Comparison of ENCODE assay signal across 1 cellular context in the genomic region with DNA sequence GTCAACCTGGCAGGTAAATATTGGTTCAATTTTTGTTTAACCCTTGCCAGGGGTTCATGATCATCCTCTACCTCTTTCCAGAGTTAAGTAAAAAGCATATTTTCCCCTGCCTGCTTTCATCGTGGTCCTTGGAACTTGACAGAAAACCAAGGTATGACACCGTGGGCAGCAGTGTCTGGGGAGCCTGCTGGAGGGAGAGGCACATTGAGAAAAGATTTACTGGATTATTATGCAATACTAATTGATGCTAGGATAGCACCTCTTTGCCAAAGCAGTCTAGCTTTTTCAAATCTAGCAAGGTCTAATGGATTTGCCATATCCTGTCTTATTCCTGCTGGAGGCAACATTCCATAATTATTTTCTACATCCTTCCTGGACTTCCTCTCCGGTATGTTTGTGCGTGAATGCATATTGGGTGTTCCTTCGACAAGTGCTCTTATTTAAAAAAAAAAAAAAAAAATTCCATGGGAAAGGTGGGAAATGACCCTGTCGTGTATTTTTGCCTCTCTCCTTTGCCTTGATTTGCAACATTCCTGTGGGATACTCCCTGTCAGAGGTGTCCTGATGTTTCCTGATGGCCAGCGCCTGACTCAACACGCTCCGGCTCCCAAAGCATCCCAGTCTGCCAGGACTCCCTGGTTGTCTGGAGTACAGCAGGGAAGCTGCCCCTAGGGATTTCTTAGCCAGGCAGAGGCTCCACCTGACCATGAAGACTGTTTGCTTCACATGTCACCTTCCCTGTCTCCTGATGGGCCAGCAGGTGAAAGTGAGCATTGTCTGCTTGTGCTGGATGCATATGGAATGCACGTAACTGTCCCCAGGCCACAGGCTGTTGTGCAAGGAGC.
TF ChIP-seq lines count a peak whose summit lies in the region.

No MANE protein-coding gene starts in this region.

TF ChIP-seq in GM12878, 131 proteins besides CTCF, POLR2A, EP300 and RAD21 (continued from another document):
- TF ChIP-seq, protein P1, sequence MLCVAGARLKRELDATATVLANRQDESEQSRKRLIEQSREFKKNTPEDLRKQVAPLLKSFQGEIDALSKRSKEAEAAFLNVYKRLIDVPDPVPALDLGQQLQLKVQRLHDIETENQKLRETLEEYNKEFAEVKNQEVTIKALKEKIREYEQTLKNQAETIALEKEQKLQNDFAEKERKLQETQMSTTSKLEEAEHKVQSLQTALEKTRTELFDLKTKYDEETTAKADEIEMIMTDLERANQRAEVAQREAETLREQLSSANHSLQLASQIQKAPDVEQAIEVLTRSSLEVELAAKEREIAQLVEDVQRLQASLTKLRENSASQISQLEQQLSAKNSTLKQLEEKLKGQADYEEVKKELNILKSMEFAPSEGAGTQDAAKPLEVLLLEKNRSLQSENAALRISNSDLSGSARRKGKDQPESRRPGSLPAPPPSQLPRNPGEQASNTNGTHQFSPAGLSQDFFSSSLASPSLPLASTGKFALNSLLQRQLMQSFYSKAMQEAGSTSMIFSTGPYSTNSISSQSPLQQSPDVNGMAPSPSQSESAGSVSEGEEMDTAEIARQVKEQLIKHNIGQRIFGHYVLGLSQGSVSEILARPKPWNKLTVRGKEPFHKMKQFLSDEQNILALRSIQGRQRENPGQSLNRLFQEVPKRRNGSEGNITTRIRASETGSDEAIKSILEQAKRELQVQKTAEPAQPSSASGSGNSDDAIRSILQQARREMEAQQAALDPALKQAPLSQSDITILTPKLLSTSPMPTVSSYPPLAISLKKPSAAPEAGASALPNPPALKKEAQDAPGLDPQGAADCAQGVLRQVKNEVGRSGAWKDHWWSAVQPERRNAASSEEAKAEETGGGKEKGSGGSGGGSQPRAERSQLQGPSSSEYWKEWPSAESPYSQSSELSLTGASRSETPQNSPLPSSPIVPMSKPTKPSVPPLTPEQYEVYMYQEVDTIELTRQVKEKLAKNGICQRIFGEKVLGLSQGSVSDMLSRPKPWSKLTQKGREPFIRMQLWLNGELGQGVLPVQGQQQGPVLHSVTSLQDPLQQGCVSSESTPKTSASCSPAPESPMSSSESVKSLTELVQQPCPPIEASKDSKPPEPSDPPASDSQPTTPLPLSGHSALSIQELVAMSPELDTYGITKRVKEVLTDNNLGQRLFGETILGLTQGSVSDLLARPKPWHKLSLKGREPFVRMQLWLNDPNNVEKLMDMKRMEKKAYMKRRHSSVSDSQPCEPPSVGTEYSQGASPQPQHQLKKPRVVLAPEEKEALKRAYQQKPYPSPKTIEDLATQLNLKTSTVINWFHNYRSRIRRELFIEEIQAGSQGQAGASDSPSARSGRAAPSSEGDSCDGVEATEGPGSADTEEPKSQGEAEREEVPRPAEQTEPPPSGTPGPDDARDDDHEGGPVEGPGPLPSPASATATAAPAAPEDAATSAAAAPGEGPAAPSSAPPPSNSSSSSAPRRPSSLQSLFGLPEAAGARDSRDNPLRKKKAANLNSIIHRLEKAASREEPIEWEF (IDR thresholded peaks at IDR 0.05; ENCODE audit: insufficient replicate concordance, low read depth, low read length), result peak; percentile 14
- TF ChIP-seq RELB (IDR thresholded peaks at IDR 0.05; ENCODE audit: low read depth) (peak; percentile 66; the same call in 1 of the 2 replicates), HCFC1 (IDR thresholded peaks at IDR 0.05; ENCODE audit: low read length) (no peak), PAX5 (IDR thresholded peaks at IDR 0.05; ENCODE audit: borderline replicate concordance, low read depth, low read length) (no peak; the same call in 1 of the 2 replicates), IKZF1 (conservative IDR thresholded peaks at IDR 0.05) (peak; percentile 61; the same call in 1 of the 2 replicates), PAX8 (IDR thresholded peaks at IDR 0.05) (0 out of 2 replicates have a peak, but pooled peaks have one; percentile 26), BACH1 (IDR thresholded peaks at IDR 0.05; ENCODE audit: borderline replicate concordance) (peak; percentile 53), CHD1 (IDR thresholded peaks at IDR 0.05; ENCODE audit: low read depth, low read length) (0 out of 2 replicates have a peak, but pooled peaks have one; percentile 22), NR2C1 (IDR thresholded peaks at IDR 0.05) (no peak), RELA (IDR thresholded peaks at IDR 0.05; ENCODE audit: borderline replicate concordance, partially characterized antibody) (no peak), RBBP5 (conservative IDR thresholded peaks at IDR 0.05) (no peak), MEF2B (IDR thresholded peaks at IDR 0.05; ENCODE audit: partially characterized antibody, poor library complexity, severe bottlenecking) (peak; percentile 52), BCL3 (IDR thresholded peaks at IDR 0.05; ENCODE audit: borderline replicate concordance, insufficient read depth, low read depth, low read length, poor library complexity, severe bottlenecking) (peak; percentile 13), TAF1 (IDR thresholded peaks at IDR 0.05; ENCODE audit: borderline replicate concordance, low read depth, low read length) (no peak), CREB1 (IDR thresholded peaks at IDR 0.05; ENCODE audit: low read depth) (no peak), SREBF2 (IDR thresholded peaks at IDR 0.05; ENCODE audit: low read length) (no peak), EZH2 (IDR thresholded peaks at IDR 0.05; ENCODE audit: borderline replicate concordance, control insufficient read depth, low read depth, low read length) (no peak), EED (IDR thresholded peaks at IDR 0.05; ENCODE audit: low read depth) (no peak; the same call in none of the 2 replicates), RB1 (IDR thresholded peaks at IDR 0.05; ENCODE audit: borderline replicate concordance) (no peak), MXI1 (IDR thresholded peaks at IDR 0.05; ENCODE audit: low read depth, low read length) (peak; percentile 54; the same call in 1 of the 2 replicates), IRF4 (IDR thresholded peaks at IDR 0.05; ENCODE audit: low read depth, low read length) (no peak), SMC3 (IDR thresholded peaks at IDR 0.05; ENCODE audit: borderline replicate concordance, low read length) (no peak)
- TF ChIP-seq, protein P2, sequence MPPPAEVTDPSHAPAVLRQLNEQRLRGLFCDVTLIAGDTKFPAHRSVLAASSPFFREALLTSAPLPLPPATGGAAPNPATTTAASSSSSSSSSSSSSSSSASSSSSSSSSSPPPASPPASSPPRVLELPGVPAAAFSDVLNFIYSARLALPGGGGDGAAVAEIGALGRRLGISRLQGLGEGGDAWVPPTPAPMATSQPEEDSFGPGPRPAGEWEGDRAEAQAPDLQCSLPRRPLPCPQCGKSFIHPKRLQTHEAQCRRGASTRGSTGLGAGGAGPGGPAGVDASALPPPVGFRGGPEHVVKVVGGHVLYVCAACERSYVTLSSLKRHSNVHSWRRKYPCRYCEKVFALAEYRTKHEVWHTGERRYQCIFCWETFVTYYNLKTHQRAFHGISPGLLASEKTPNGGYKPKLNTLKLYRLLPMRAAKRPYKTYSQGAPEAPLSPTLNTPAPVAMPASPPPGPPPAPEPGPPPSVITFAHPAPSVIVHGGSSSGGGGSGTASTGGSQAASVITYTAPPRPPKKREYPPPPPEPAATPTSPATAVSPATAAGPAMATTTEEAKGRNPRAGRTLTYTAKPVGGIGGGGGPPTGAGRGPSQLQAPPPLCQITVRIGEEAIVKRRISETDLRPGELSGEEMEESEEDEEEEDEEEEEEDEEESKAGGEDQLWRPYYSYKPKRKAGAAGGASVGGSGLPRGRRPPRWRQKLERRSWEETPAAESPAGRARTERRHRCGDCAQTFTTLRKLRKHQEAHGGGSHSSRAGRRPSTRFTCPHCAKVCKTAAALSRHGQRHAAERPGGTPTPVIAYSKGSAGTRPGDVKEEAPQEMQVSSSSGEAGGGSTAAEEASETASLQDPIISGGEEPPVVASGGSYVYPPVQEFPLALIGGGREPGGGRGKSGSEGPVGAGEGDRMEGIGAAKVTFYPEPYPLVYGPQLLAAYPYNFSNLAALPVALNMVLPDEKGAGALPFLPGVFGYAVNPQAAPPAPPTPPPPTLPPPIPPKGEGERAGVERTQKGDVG (CRISPR knock-in tag; IDR thresholded peaks at IDR 0.05), result no peak
- TF ChIP-seq, protein P3, sequence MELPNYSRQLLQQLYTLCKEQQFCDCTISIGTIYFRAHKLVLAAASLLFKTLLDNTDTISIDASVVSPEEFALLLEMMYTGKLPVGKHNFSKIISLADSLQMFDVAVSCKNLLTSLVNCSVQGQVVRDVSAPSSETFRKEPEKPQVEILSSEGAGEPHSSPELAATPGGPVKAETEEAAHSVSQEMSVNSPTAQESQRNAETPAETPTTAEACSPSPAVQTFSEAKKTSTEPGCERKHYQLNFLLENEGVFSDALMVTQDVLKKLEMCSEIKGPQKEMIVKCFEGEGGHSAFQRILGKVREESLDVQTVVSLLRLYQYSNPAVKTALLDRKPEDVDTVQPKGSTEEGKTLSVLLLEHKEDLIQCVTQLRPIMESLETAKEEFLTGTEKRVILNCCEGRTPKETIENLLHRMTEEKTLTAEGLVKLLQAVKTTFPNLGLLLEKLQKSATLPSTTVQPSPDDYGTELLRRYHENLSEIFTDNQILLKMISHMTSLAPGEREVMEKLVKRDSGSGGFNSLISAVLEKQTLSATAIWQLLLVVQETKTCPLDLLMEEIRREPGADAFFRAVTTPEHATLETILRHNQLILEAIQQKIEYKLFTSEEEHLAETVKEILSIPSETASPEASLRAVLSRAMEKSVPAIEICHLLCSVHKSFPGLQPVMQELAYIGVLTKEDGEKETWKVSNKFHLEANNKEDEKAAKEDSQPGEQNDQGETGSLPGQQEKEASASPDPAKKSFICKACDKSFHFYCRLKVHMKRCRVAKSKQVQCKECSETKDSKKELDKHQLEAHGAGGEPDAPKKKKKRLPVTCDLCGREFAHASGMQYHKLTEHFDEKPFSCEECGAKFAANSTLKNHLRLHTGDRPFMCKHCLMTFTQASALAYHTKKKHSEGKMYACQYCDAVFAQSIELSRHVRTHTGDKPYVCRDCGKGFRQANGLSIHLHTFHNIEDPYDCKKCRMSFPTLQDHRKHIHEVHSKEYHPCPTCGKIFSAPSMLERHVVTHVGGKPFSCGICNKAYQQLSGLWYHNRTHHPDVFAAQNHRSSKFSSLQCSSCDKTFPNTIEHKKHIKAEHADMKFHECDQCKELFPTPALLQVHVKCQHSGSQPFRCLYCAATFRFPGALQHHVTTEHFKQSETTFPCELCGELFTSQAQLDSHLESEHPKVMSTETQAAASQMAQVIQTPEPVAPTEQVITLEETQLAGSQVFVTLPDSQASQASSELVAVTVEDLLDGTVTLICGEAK (IDR thresholded peaks at IDR 0.05; ENCODE audit: borderline replicate concordance), result no peak
- TF ChIP-seq, protein P4, sequence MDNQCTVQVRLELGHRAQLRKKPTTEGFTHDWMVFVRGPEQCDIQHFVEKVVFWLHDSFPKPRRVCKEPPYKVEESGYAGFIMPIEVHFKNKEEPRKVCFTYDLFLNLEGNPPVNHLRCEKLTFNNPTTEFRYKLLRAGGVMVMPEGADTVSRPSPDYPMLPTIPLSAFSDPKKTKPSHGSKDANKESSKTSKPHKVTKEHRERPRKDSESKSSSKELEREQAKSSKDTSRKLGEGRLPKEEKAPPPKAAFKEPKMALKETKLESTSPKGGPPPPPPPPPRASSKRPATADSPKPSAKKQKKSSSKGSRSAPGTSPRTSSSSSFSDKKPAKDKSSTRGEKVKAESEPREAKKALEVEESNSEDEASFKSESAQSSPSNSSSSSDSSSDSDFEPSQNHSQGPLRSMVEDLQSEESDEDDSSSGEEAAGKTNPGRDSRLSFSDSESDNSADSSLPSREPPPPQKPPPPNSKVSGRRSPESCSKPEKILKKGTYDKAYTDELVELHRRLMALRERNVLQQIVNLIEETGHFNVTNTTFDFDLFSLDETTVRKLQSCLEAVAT (IDR thresholded peaks at IDR 0.05), result peak; percentile 26
